8 cellular contexts compared by ENCODE assay signal in genomic region chr5:74639538-74640449, GRCh38. TPM values are rescaled to one million over a fixed set of nuclear protein-coding genes. Genes with fewer than 3 reads are reported as not detected.
DNase-seq lines count a peak whose midpoint lies in the region; ATAC-seq, FAIRE-seq and TF ChIP-seq lines count a peak whose summit lies in the region.

No MANE protein-coding gene starts in this region.

- H3K36me3 ChIP-seq in OCI-LY1 (ENCODE audit: insufficient read depth, low read length) (no peaks in the 10 kb centered on the region), pancreas (peaks cover 0 to 9% (median 0%) of the 10 kb centered on the region in 3 donors)

- peak; percentile 28 to 52 for DNase-seq in SHP77 (lab: John Stamatoyannopoulos, UW)
- DNase-seq in SHP77 treated with DMSO at 0.1 percent for 48 hours (lab: John Stamatoyannopoulos, UW), result no peak
- DNase-seq in activated gamma-delta T cell treated with Interleukin-2 at 50 U/mL for 16 hours, result peak; percentile 18
- peak; percentile 69 for DNase-seq in glutamatergic neuron
- DNase-seq in pancreas, result peak in 4 of 6 donors; percentile 39 to 72 (median 56)
- DNase-seq in NCI-H2196 (lab: John Stamatoyannopoulos, UW; ENCODE audit: unreplicated experiment), result no peak

- ATAC-seq in HG02981 (IDR thresholded peaks at IDR 0.05; ENCODE audit: unreplicated experiment), result peak; percentile 22
- ATAC-seq in pancreas, result peak; percentile 29 to 59 (median 44)

- peak overlapping the region; percentile 52 for H3K4me3 ChIP-seq in OCI-LY1 (ENCODE audit: low read depth, low read length, poor library complexity, severe bottlenecking)
- H3K4me3 ChIP-seq in pancreas, result peak overlapping the region; percentile 64 to 81 (median 78)

- peak overlapping the region; percentile 58 for H3K4me2 ChIP-seq in OCI-LY1 (ENCODE audit: low read length)

- H3K79me2 ChIP-seq in OCI-LY1 (ENCODE audit: insufficient read depth, low read length), result no peaks in the 10 kb centered on the region

- 1% methylated on average over 59 to 61 of the region's 61 CpGs for whole genome bisulfite sequencing in pancreas, 2 donors

- no peaks in the 10 kb centered on the region for H3K9me2 ChIP-seq in OCI-LY1 (ENCODE audit: low read depth, low read length)

- TF ChIP-seq CTCF in OCI-LY1 (IDR thresholded peaks at IDR 0.05; ENCODE audit: low read length), result no peak
- TF ChIP-seq CTCF in glutamatergic neuron (IDR thresholded peaks at IDR 0.05; ENCODE audit: partially characterized antibody, unreplicated experiment), result no peak
- no peak for TF ChIP-seq CTCF in pancreas (IDR thresholded peaks at IDR 0.05)

- no peak for FAIRE-seq in pancreas (lab: Jason Lieb, UNC)

- peak overlapping the region; percentile 88 for H3K4me3 Mint-ChIP-seq in glutamatergic neuron (ENCODE audit: unreplicated experiment)

- no peaks in the 10 kb centered on the region for H4K20me1 ChIP-seq in OCI-LY1 (ENCODE audit: insufficient read depth, low read length)

- H3K27ac Mint-ChIP-seq in glutamatergic neuron (ENCODE audit: unreplicated experiment), result peak overlapping the region; percentile 87

- intact Hi-C loops in pancreas (cut with DNase I), result loop anchor here in 1 of 3 donors (5.0 to 10.0 kb wide), 3 partner anchors 105 to 585 kb away; no protein-coding TSS in a partner anchor

- H3K9ac ChIP-seq in OCI-LY1 (ENCODE audit: low read length), result no peak overlapping the region

- H3K4me1 Mint-ChIP-seq in glutamatergic neuron (ENCODE audit: low read depth, unreplicated experiment), result peaks cover 45% of the 10 kb centered on the region

- no peaks in the 10 kb centered on the region for H3K4me1 ChIP-seq in OCI-LY1 (ENCODE audit: insufficient read depth, low read length, severe bottlenecking)
- H3K4me1 ChIP-seq in pancreas, result peaks cover 0 to 11% (median 0%) of the 10 kb centered on the region in 3 donors

- no peak overlapping the region for H2AFZ ChIP-seq in OCI-LY1 (ENCODE audit: low read length)

- no peaks in the 10 kb centered on the region for H3K9me3 ChIP-seq in OCI-LY1 (ENCODE audit: low read length)
- H3K9me3 ChIP-seq in pancreas, result no peaks in the 10 kb centered on the region

- no peaks in the 10 kb centered on the region for H3K27me3 ChIP-seq in OCI-LY1 (ENCODE audit: insufficient read depth, low read length)
- H3K27me3 ChIP-seq in pancreas, result no peaks in the 10 kb centered on the region

- no peaks in the 10 kb centered on the region for H3F3A ChIP-seq in OCI-LY1 (ENCODE audit: insufficient read depth, low read length)

- peaks cover 12% of the 10 kb centered on the region for H3K36me3 Mint-ChIP-seq in glutamatergic neuron (ENCODE audit: unreplicated experiment)

- peaks cover 20% of the 10 kb centered on the region for H3K27me3 Mint-ChIP-seq in glutamatergic neuron (ENCODE audit: unreplicated experiment)

- H3K9me3 Mint-ChIP-seq in glutamatergic neuron (ENCODE audit: unreplicated experiment), result peaks cover 19% of the 10 kb centered on the region

- H3K27ac ChIP-seq in OCI-LY1 (ENCODE audit: low read depth, low read length, poor library complexity, severe bottlenecking), result no peak overlapping the region
- peak overlapping the region; percentile 72 to 95 (median 84) for H3K27ac ChIP-seq in pancreas

RNA-seq across cellular contexts. Expression of gene ENC1, which starts 0.7 kb away (rescaled TPM):
- total RNA-seq in glutamatergic neuron (ENCODE audit: unreplicated experiment) (302 TPM), pancreas (10 to 100 TPM; 21.4 to 63.1 (median 28.5) TPM)
- 10 to 100 TPM; 21.3 to 26.3 TPM for polyA plus RNA-seq in pancreas

RNA-seq across cellular contexts. Expression of gene HEXB, which starts 45.2 kb away (rescaled TPM):
- total RNA-seq in glutamatergic neuron (ENCODE audit: unreplicated experiment) (13.5 TPM), pancreas (100 to 1,000 TPM in 2 of 6 donors, 10 to 100 TPM in 4; 59.2 to 140 (median 73.8) TPM)
- polyA plus RNA-seq in pancreas, result 100 to 1,000 TPM in 1 of 2 donors, 10 to 100 TPM in 1; 82.8 to 127 TPM

Comparison
In these comparisons a context has a peak if more than half of its experiments do, and no peak if none do; other contexts are left out.
1. DNase-seq: peak in SHP77 (2 of 2), activated gamma-delta T cell treated with Interleukin-2 at 50 U/mL for 16 hours (single experiment), glutamatergic neuron (single experiment) and pancreas (4 of 6); none in SHP77 treated with DMSO at 0.1 percent for 48 hours (single experiment) and NCI-H2196 (single experiment).